ENCODE assay signal across 1 cellular context in genomic region chr15:97977734-97978133, GRCh38.
TF ChIP-seq lines count a peak whose summit lies in the region.

No MANE protein-coding gene starts in this region.

TF ChIP-seq in HCT116, 20 proteins besides CTCF, POLR2A, EP300 and RAD21 (continued from another document):
- TF ChIP-seq, protein P1, sequence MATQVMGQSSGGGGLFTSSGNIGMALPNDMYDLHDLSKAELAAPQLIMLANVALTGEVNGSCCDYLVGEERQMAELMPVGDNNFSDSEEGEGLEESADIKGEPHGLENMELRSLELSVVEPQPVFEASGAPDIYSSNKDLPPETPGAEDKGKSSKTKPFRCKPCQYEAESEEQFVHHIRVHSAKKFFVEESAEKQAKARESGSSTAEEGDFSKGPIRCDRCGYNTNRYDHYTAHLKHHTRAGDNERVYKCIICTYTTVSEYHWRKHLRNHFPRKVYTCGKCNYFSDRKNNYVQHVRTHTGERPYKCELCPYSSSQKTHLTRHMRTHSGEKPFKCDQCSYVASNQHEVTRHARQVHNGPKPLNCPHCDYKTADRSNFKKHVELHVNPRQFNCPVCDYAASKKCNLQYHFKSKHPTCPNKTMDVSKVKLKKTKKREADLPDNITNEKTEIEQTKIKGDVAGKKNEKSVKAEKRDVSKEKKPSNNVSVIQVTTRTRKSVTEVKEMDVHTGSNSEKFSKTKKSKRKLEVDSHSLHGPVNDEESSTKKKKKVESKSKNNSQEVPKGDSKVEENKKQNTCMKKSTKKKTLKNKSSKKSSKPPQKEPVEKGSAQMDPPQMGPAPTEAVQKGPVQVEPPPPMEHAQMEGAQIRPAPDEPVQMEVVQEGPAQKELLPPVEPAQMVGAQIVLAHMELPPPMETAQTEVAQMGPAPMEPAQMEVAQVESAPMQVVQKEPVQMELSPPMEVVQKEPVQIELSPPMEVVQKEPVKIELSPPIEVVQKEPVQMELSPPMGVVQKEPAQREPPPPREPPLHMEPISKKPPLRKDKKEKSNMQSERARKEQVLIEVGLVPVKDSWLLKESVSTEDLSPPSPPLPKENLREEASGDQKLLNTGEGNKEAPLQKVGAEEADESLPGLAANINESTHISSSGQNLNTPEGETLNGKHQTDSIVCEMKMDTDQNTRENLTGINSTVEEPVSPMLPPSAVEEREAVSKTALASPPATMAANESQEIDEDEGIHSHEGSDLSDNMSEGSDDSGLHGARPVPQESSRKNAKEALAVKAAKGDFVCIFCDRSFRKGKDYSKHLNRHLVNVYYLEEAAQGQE (IDR thresholded peaks at IDR 0.05; ENCODE audit: low read depth): no peak
- no peak for TF ChIP-seq ZNF274 (IDR thresholded peaks at IDR 0.05; ENCODE audit: low read depth, low read length)
- TF ChIP-seq SP1 (IDR thresholded peaks at IDR 0.05; ENCODE audit: low read depth): no peak
- TF ChIP-seq CBX3 (IDR thresholded peaks at IDR 0.05; ENCODE audit: low read depth): no peak
- no peak for TF ChIP-seq ATF3 (IDR thresholded peaks at IDR 0.05)
- no peak for TF ChIP-seq CEBPB (IDR thresholded peaks at IDR 0.05; ENCODE audit: low read depth)
- TF ChIP-seq EGR1 (IDR thresholded peaks at IDR 0.05; ENCODE audit: low read depth): no peak
- TF ChIP-seq ZFX (IDR thresholded peaks at IDR 0.05): no peak
- no peak for TF ChIP-seq ZBTB33 (IDR thresholded peaks at IDR 0.05; ENCODE audit: extremely low read depth, insufficient replicate concordance, low read length)
- TF ChIP-seq JUND (IDR thresholded peaks at IDR 0.05): no peak
- no peak for TF ChIP-seq EZH2phosphoT487 (IDR thresholded peaks at IDR 0.05; ENCODE audit: borderline replicate concordance)
TF ChIP-seq in HCT116: peak in this region for 0.
